In the genomic region with DNA sequence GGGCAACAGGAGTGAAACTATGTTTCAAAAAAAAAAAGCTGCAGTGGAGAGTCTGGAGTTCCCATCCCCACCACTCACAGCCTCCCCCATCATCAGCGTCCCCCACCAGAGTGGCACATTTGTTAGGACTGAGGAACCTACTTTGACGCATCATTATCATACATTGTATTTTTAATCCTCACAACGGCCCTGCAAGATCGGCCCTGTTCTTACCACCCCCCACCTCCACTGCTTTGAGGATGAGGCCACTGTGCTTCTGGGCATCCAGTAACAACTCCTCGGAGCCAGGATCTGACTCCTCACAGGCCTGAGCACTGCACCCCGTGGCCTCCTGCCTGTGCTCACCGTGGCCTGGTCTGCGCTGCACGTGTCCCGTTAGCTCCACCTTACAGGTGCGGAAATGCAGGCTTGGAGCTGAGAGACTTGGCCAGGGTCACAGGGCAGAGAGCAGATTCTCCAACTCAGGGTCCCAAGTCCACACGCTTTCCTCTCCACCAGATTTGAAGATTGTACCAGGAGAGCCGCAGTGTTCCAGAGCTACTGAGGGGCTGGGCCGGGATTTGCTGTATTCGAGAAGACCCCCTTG, we compare ENCODE assay signal across 1 cellular context. TPM values are rescaled to one million over a fixed set of nuclear protein-coding genes. Genes with fewer than 3 reads are reported as not detected.
"Had no signal": no experiment of that assay in that cellular context is flagged by ENCODE, and none has a peak within 500 bp of the region (broad histone marks: within the 10 kb centered on the region; RNA-seq: fewer than 3 reads in every experiment).

No MANE protein-coding gene starts in this region.

RNA-seq across cellular contexts. Expression of a gene that starts 32.3 kb away (rescaled TPM):
- total RNA-seq: naive thymus-derived CD8-positive, alpha-beta T cell had no signal
- polyA plus RNA-seq: naive thymus-derived CD8-positive, alpha-beta T cell had no signal
